ENCODE assay signal across 8 cellular contexts in genomic region chr5:96177303-96177869, GRCh38.
DNase-seq lines count a peak whose midpoint lies in the region; ATAC-seq and TF ChIP-seq lines count a peak whose summit lies in the region.

No MANE protein-coding gene starts in this region.

- H2AFZ ChIP-seq in MM.1S (ENCODE audit: low read length): no peak overlapping the region

- H3K27ac ChIP-seq in MM.1S (ENCODE audit: low read length): no peak overlapping the region

- no peaks in the 10 kb centered on the region for H3K4me1 ChIP-seq in MM.1S (ENCODE audit: low read length)

- H3K9me3 ChIP-seq in MM.1S (replicated peaks; ENCODE audit: insufficient read depth, low read length): no peaks in the 10 kb centered on the region

- no peak overlapping the region for H3K4me2 ChIP-seq in MM.1S (ENCODE audit: low read depth, low read length)

- no peaks in the 10 kb centered on the region for H3K27me3 Mint-ChIP-seq in activated T-helper 1 cell treated with anti-CD3 and anti-CD28 coated beads, Interleukin-12 subunit alpha, Interleukin-12 subunit beta, Interleukin-2, Interleukin-4 antibody, amounts not matched to agents 30 ng/mL and 10 ng/mL and 1 ng/mL, durations not matched to agents 14 hours and 24 hours and 36 hours (ENCODE audit: insufficient read depth)

- H3K36me3 Mint-ChIP-seq in activated T-helper 1 cell treated with anti-CD3 and anti-CD28 coated beads, Interleukin-12 subunit alpha, Interleukin-12 subunit beta, Interleukin-2, Interleukin-4 antibody, amounts not matched to agents 30 ng/mL and 10 ng/mL and 1 ng/mL, durations not matched to agents 14 hours and 24 hours and 36 hours (ENCODE audit: low read depth): no peaks in the 10 kb centered on the region

- TF ChIP-seq CTCF in MM.1S (IDR thresholded peaks at IDR 0.05; ENCODE audit: low read length): no peak

- no peaks in the 10 kb centered on the region for H3K4me1 Mint-ChIP-seq in activated T-helper 1 cell treated with anti-CD3 and anti-CD28 coated beads, Interleukin-12 subunit alpha, Interleukin-12 subunit beta, Interleukin-2, Interleukin-4 antibody, amounts not matched to agents 30 ng/mL and 10 ng/mL and 1 ng/mL, durations not matched to agents 14 hours and 24 hours and 36 hours (ENCODE audit: low read depth)

- no peak overlapping the region for H3K4me3 Mint-ChIP-seq in activated T-helper 1 cell treated with anti-CD3 and anti-CD28 coated beads, Interleukin-12 subunit alpha, Interleukin-12 subunit beta, Interleukin-2, Interleukin-4 antibody, amounts not matched to agents 30 ng/mL and 10 ng/mL and 1 ng/mL, durations not matched to agents 14 hours and 24 hours and 36 hours

- H3K9me2 ChIP-seq in MM.1S (replicated peaks; ENCODE audit: insufficient read depth, low read length): no peaks in the 10 kb centered on the region

- H3K4me3 ChIP-seq in skeletal muscle cell (ENCODE audit: low read depth, low read length): no peak overlapping the region
- H3K4me3 ChIP-seq in MM.1S (ENCODE audit: low read length): no peak overlapping the region

- H3K27ac Mint-ChIP-seq in activated T-helper 1 cell treated with anti-CD3 and anti-CD28 coated beads, Interleukin-12 subunit alpha, Interleukin-12 subunit beta, Interleukin-2, Interleukin-4 antibody, amounts not matched to agents 30 ng/mL and 10 ng/mL and 1 ng/mL, durations not matched to agents 14 hours and 24 hours and 36 hours: no peak overlapping the region

- no peaks in the 10 kb centered on the region for H3K27me3 ChIP-seq in MM.1S (replicated peaks; ENCODE audit: insufficient read depth, low read length)

- H3F3A ChIP-seq in MM.1S (ENCODE audit: insufficient read depth, low read length): no peaks in the 10 kb centered on the region

- intact Hi-C loops in activated T-helper 1 cell treated with anti-CD3 and anti-CD28 coated beads, Interleukin-12 subunit alpha, Interleukin-12 subunit beta, Interleukin-2, Interleukin-4 antibody, amounts not matched to agents 30 ng/mL and 10 ng/mL and 1 ng/mL, durations not matched to agents 14 hours and 24 hours and 36 hours (cut with micrococcal nuclease): no loop called here

- no peaks in the 10 kb centered on the region for H3K9me3 Mint-ChIP-seq in activated T-helper 1 cell treated with anti-CD3 and anti-CD28 coated beads, Interleukin-12 subunit alpha, Interleukin-12 subunit beta, Interleukin-2, Interleukin-4 antibody, amounts not matched to agents 30 ng/mL and 10 ng/mL and 1 ng/mL, durations not matched to agents 14 hours and 24 hours and 36 hours

- no peaks in the 10 kb centered on the region for H4K20me1 ChIP-seq in MM.1S (ENCODE audit: insufficient read depth, low read length)

- no peaks in the 10 kb centered on the region for H3K79me2 ChIP-seq in MM.1S (ENCODE audit: low read length)

- no peak overlapping the region for H3K9ac ChIP-seq in MM.1S (ENCODE audit: low read length)

- ATAC-seq in GM18870 (IDR thresholded peaks at IDR 0.05; ENCODE audit: unreplicated experiment) (peak; percentile 94), HG02852 (IDR thresholded peaks at IDR 0.05; ENCODE audit: unreplicated experiment) (peak; percentile 94)

- DNase-seq in amniotic epithelial cell (ENCODE audit: low read depth): peak; percentile 95
- peak; percentile 90 for DNase-seq in skeletal muscle cell (ENCODE audit: low read depth)
- DNase-seq in stimulated activated CD4-positive, alpha-beta T cell treated with anti-CD3 and anti-CD28 coated beads, Interleukin-4, amount 100 ng/mL, for 1 hour: no peak
- DNase-seq in activated T-helper 1 cell treated with anti-CD3 and anti-CD28 coated beads, Interleukin-12 subunit alpha, Interleukin-12 subunit beta, Interleukin-2, Interleukin-4 antibody, amounts not matched to agents 30 ng/mL and 10 ng/mL and 1 ng/mL, durations not matched to agents 14 hours and 24 hours and 36 hours (ENCODE audit: low spot score): no peak
- DNase-seq in MM.1S: no peak
- no peak for DNase-seq in NCI-H146 (lab: John Stamatoyannopoulos, UW)

- H3K36me3 ChIP-seq in MM.1S (replicated peaks; ENCODE audit: insufficient read depth, low read length): no peaks in the 10 kb centered on the region

Comparison
In these comparisons a context has a peak if more than half of its experiments do, and no peak if none do; other contexts are left out.
1. DNase-seq: peak in amniotic epithelial cell (single experiment) and skeletal muscle cell (single experiment); none in stimulated activated CD4-positive, alpha-beta T cell treated with anti-CD3 and anti-CD28 coated beads, Interleukin-4, amount 100 ng/mL, for 1 hour (single experiment), activated T-helper 1 cell treated with anti-CD3 and anti-CD28 coated beads, Interleukin-12 subunit alpha, Interleukin-12 subunit beta, Interleukin-2, Interleukin-4 antibody, amounts not matched to agents 30 ng/mL and 10 ng/mL and 1 ng/mL, durations not matched to agents 14 hours and 24 hours and 36 hours (single experiment), MM.1S (single experiment) and NCI-H146 (single experiment).